ENCODE assay signal across 1 cellular context in genomic region chr10:4011136-4011812, GRCh38.
TF ChIP-seq lines count a peak whose summit lies in the region.

No MANE protein-coding gene starts in this region.

TF ChIP-seq in IMR-90, 13 proteins besides CTCF, POLR2A, EP300 and RAD21 (continued from another document):
- TF ChIP-seq BHLHE40 (IDR thresholded peaks at IDR 0.05; ENCODE audit: low read depth, low read length) (no peak), RCOR1 (IDR thresholded peaks at IDR 0.05; ENCODE audit: insufficient replicate concordance, low read length) (no peak)
